In genomic region chr7:24884401-24884800, GRCh38 we compare ENCODE assay signal across 14 cellular contexts.
A peak's percentile ranks its signal among the peaks of the same experiment; 100 is the strongest.
DNase-seq lines count a peak whose midpoint lies in the region; ATAC-seq and TF ChIP-seq lines count a peak whose summit lies in the region.
"Had no signal": no experiment of that assay in that cellular context is flagged by ENCODE, and none has a peak within 500 bp of the region (broad histone marks: within the 10 kb centered on the region; RNA-seq: fewer than 3 reads in every experiment).

No MANE protein-coding gene starts in this region.

- no peak for DNase-seq in activated CD8-positive, alpha-beta T cell treated with anti-CD3 and anti-CD28 coated beads for 36 hours
- no peak for DNase-seq in activated CD8-positive, alpha-beta T cell treated with anti-CD3 and anti-CD28 coated beads, Interleukin-2, amount 10 ng/mL, durations not matched to agents 7 days and 5 days
- DNase-seq in NCI-H2029 (lab: John Stamatoyannopoulos, UW) (peak; percentile 20), thyroid gland (no peak), foreskin keratinocyte (no peak), suprapubic skin (ENCODE audit: low spot score in 2 of 2) (no peak)
- no peak for DNase-seq in activated T-helper 2 cell treated with anti-CD3 and anti-CD28 coated beads, Interferon-gamma antibody, Interleukin-2, Interleukin-4, amounts not matched to agents 10 μg/mL and 5 μg/mL and 100 μg/mL, durations not matched to agents 14 hours and 24 hours and 36 hours (ENCODE audit: low spot score)
- DNase-seq in activated CD4-positive, alpha-beta T cell treated with anti-CD3 and anti-CD28 coated beads for 36 hours: no peak
- DNase-seq: activated naive CD4-positive, alpha-beta T cell treated with Interleukin-2 at 50 U/mL for 16 hours; stimulated activated naive CD8-positive, alpha-beta T cell treated with anti-CD3 and anti-CD28 coated beads, Interleukin-15, amount 100 ng/mL, for 72 hours had no signal

- H3K27me3 ChIP-seq in thyroid gland (no peaks in the 10 kb centered on the region), foreskin keratinocyte (no peaks in the 10 kb centered on the region), suprapubic skin (no peaks in the 10 kb centered on the region)
- H3K27me3 ChIP-seq: neutrophil, SJSA1 had no signal

- H3K27me3 Mint-ChIP-seq in activated CD8-positive, alpha-beta T cell treated with anti-CD3 and anti-CD28 coated beads for 36 hours: no peaks in the 10 kb centered on the region
- H3K27me3 Mint-ChIP-seq in activated CD8-positive, alpha-beta T cell treated with anti-CD3 and anti-CD28 coated beads, Interleukin-2, amount 10 ng/mL, durations not matched to agents 7 days and 5 days (ENCODE audit: low read depth): no peaks in the 10 kb centered on the region
- H3K27me3 Mint-ChIP-seq in activated T-helper 2 cell treated with anti-CD3 and anti-CD28 coated beads, Interferon-gamma antibody, Interleukin-2, Interleukin-4, amounts not matched to agents 10 μg/mL and 5 μg/mL and 100 μg/mL, durations not matched to agents 14 hours and 24 hours and 36 hours (ENCODE audit: low read depth): no peaks in the 10 kb centered on the region
- H3K27me3 Mint-ChIP-seq in activated CD4-positive, alpha-beta T cell treated with anti-CD3 and anti-CD28 coated beads for 36 hours: no peaks in the 10 kb centered on the region
- H3K27me3 Mint-ChIP-seq: stimulated activated naive CD8-positive, alpha-beta T cell treated with anti-CD3 and anti-CD28 coated beads, Interleukin-15, amount 100 ng/mL, for 72 hours had no signal

- POLR2A ChIA-PET in activated CD8-positive, alpha-beta T cell treated with anti-CD3 and anti-CD28 coated beads for 36 hours (lab: Charles Lee): no interaction called here
- POLR2A ChIA-PET in activated CD8-positive, alpha-beta T cell treated with anti-CD3 and anti-CD28 coated beads, Interleukin-2, amount 10 ng/mL, durations not matched to agents 7 days and 5 days (lab: Charles Lee): no interaction called here
- POLR2A ChIA-PET in activated CD4-positive, alpha-beta T cell treated with anti-CD3 and anti-CD28 coated beads for 36 hours (lab: Charles Lee): no interaction called here

- TF ChIP-seq POLR2A in thyroid gland (IDR thresholded peaks at IDR 0.05): no peak
- TF ChIP-seq POLR2A in suprapubic skin (IDR thresholded peaks at IDR 0.05): no peak

- intact Hi-C loops in activated CD8-positive, alpha-beta T cell treated with anti-CD3 and anti-CD28 coated beads for 36 hours (cut with micrococcal nuclease): no loop called here
- intact Hi-C loops in activated T-helper 2 cell treated with anti-CD3 and anti-CD28 coated beads, Interferon-gamma antibody, Interleukin-2, Interleukin-4, amounts not matched to agents 10 μg/mL and 5 μg/mL and 100 μg/mL, durations not matched to agents 14 hours and 24 hours and 36 hours (cut with micrococcal nuclease): no loop called here
- intact Hi-C loops in thyroid gland (cut with DNase I): loop anchor here (10.0 kb wide), 1 partner anchor 90 kb away; no protein-coding TSS in a partner anchor
- intact Hi-C loops in activated CD4-positive, alpha-beta T cell treated with anti-CD3 and anti-CD28 coated beads for 36 hours (cut with DNase I, micrococcal nuclease): no loop called here

- H3K4me1 ChIP-seq in thyroid gland: peaks cover 28 to 52% of the 10 kb centered on the region in 2 donors
- peaks cover 15% of the 10 kb centered on the region for H3K4me1 ChIP-seq in foreskin keratinocyte
- peaks cover 23% of the 10 kb centered on the region for H3K4me1 ChIP-seq in suprapubic skin

- H3K36me3 ChIP-seq in thyroid gland (no peaks in the 10 kb centered on the region), suprapubic skin (no peaks in the 10 kb centered on the region)
- H3K36me3 ChIP-seq: neutrophil, SJSA1 had no signal

- ATAC-seq in activated CD8-positive, alpha-beta T cell treated with anti-CD3 and anti-CD28 coated beads for 36 hours: no peak
- ATAC-seq in activated CD8-positive, alpha-beta T cell treated with anti-CD3 and anti-CD28 coated beads, Interleukin-2, amount 10 ng/mL, durations not matched to agents 7 days and 5 days: no peak
- ATAC-seq in foreskin keratinocyte: no peak
- ATAC-seq in activated CD4-positive, alpha-beta T cell treated with anti-CD3 and anti-CD28 coated beads for 36 hours: no peak
- ATAC-seq: stimulated activated naive CD8-positive, alpha-beta T cell treated with anti-CD3 and anti-CD28 coated beads, Interleukin-15, amount 100 ng/mL, for 72 hours had no signal

- H3K27ac ChIP-seq in thyroid gland: peak overlapping the region; percentile 63 to 85 (median 78)
- H3K27ac ChIP-seq in foreskin keratinocyte: no peak overlapping the region
- H3K27ac ChIP-seq in suprapubic skin: no peak overlapping the region
- H3K27ac ChIP-seq: neutrophil, SJSA1 had no signal

- H3K9me3 ChIP-seq in thyroid gland: no peaks in the 10 kb centered on the region
- H3K9me3 ChIP-seq in suprapubic skin: no peaks in the 10 kb centered on the region
- H3K9me3 ChIP-seq: neutrophil, SJSA1 had no signal

- peaks cover 31% of the 10 kb centered on the region for H3K36me3 Mint-ChIP-seq in activated CD8-positive, alpha-beta T cell treated with anti-CD3 and anti-CD28 coated beads for 36 hours (ENCODE audit: low read depth)
- H3K36me3 Mint-ChIP-seq in activated CD8-positive, alpha-beta T cell treated with anti-CD3 and anti-CD28 coated beads, Interleukin-2, amount 10 ng/mL, durations not matched to agents 7 days and 5 days (ENCODE audit: low read depth): peaks cover 45% of the 10 kb centered on the region
- peaks cover 68% of the 10 kb centered on the region for H3K36me3 Mint-ChIP-seq in activated T-helper 2 cell treated with anti-CD3 and anti-CD28 coated beads, Interferon-gamma antibody, Interleukin-2, Interleukin-4, amounts not matched to agents 10 μg/mL and 5 μg/mL and 100 μg/mL, durations not matched to agents 14 hours and 24 hours and 36 hours (ENCODE audit: low read depth)
- H3K36me3 Mint-ChIP-seq in activated CD4-positive, alpha-beta T cell treated with anti-CD3 and anti-CD28 coated beads for 36 hours (ENCODE audit: low read depth): peaks cover 31% of the 10 kb centered on the region

- WGBS in thyroid gland, 2 donors: 62 to 66% methylated on average over 6 of the region's 6 CpGs
- WGBS in suprapubic skin: 92% methylated on average over 6 of the region's 6 CpGs

- CTCF ChIA-PET in activated CD8-positive, alpha-beta T cell treated with anti-CD3 and anti-CD28 coated beads for 36 hours (lab: Charles Lee): interaction anchor here (1.7 to 1.9 kb wide), 2 partner anchors 10 to 72 kb away, joined by 6 to 8 read pairs; no protein-coding TSS in a partner anchor
- CTCF ChIA-PET in activated CD8-positive, alpha-beta T cell treated with anti-CD3 and anti-CD28 coated beads, Interleukin-2, amount 10 ng/mL, durations not matched to agents 7 days and 5 days (lab: Charles Lee): interaction anchor here (1.3 to 2.3 kb wide), 3 partner anchors 8 to 214 kb away, joined by 4 to 12 read pairs (median 8); no protein-coding TSS in a partner anchor
- CTCF ChIA-PET in activated CD4-positive, alpha-beta T cell treated with anti-CD3 and anti-CD28 coated beads for 36 hours (lab: Charles Lee): interaction anchor here (1.0 to 2.0 kb wide), 2 partner anchors 8 to 26 kb away, joined by 3 to 7 read pairs; no protein-coding TSS in a partner anchor

- H3K9me3 Mint-ChIP-seq in activated CD8-positive, alpha-beta T cell treated with anti-CD3 and anti-CD28 coated beads for 36 hours: no peaks in the 10 kb centered on the region
- no peaks in the 10 kb centered on the region for H3K9me3 Mint-ChIP-seq in activated CD8-positive, alpha-beta T cell treated with anti-CD3 and anti-CD28 coated beads, Interleukin-2, amount 10 ng/mL, durations not matched to agents 7 days and 5 days (ENCODE audit: insufficient read depth)
- no peaks in the 10 kb centered on the region for H3K9me3 Mint-ChIP-seq in activated T-helper 2 cell treated with anti-CD3 and anti-CD28 coated beads, Interferon-gamma antibody, Interleukin-2, Interleukin-4, amounts not matched to agents 10 μg/mL and 5 μg/mL and 100 μg/mL, durations not matched to agents 14 hours and 24 hours and 36 hours
- no peaks in the 10 kb centered on the region for H3K9me3 Mint-ChIP-seq in activated CD4-positive, alpha-beta T cell treated with anti-CD3 and anti-CD28 coated beads for 36 hours (ENCODE audit: low read depth)
- H3K9me3 Mint-ChIP-seq: stimulated activated naive CD8-positive, alpha-beta T cell treated with anti-CD3 and anti-CD28 coated beads, Interleukin-15, amount 100 ng/mL, for 72 hours had no signal

- peak overlapping the region; percentile 7 for H3K27ac Mint-ChIP-seq in activated CD8-positive, alpha-beta T cell treated with anti-CD3 and anti-CD28 coated beads for 36 hours
- H3K27ac Mint-ChIP-seq in activated CD8-positive, alpha-beta T cell treated with anti-CD3 and anti-CD28 coated beads, Interleukin-2, amount 10 ng/mL, durations not matched to agents 7 days and 5 days: no peak overlapping the region
- peak overlapping the region; percentile 5 for H3K27ac Mint-ChIP-seq in activated T-helper 2 cell treated with anti-CD3 and anti-CD28 coated beads, Interferon-gamma antibody, Interleukin-2, Interleukin-4, amounts not matched to agents 10 μg/mL and 5 μg/mL and 100 μg/mL, durations not matched to agents 14 hours and 24 hours and 36 hours
- no peak overlapping the region for H3K27ac Mint-ChIP-seq in activated CD4-positive, alpha-beta T cell treated with anti-CD3 and anti-CD28 coated beads for 36 hours
- H3K27ac Mint-ChIP-seq: stimulated activated naive CD8-positive, alpha-beta T cell treated with anti-CD3 and anti-CD28 coated beads, Interleukin-15, amount 100 ng/mL, for 72 hours had no signal

- TF ChIP-seq EP300 in suprapubic skin (IDR thresholded peaks at IDR 0.05): no peak

- H3K4me3 Mint-ChIP-seq in activated CD8-positive, alpha-beta T cell treated with anti-CD3 and anti-CD28 coated beads for 36 hours: no peak overlapping the region
- H3K4me3 Mint-ChIP-seq in activated CD8-positive, alpha-beta T cell treated with anti-CD3 and anti-CD28 coated beads, Interleukin-2, amount 10 ng/mL, durations not matched to agents 7 days and 5 days: no peak overlapping the region
- no peak overlapping the region for H3K4me3 Mint-ChIP-seq in activated T-helper 2 cell treated with anti-CD3 and anti-CD28 coated beads, Interferon-gamma antibody, Interleukin-2, Interleukin-4, amounts not matched to agents 10 μg/mL and 5 μg/mL and 100 μg/mL, durations not matched to agents 14 hours and 24 hours and 36 hours (ENCODE audit: low read depth)
- no peak overlapping the region for H3K4me3 Mint-ChIP-seq in activated CD4-positive, alpha-beta T cell treated with anti-CD3 and anti-CD28 coated beads for 36 hours
- H3K4me3 Mint-ChIP-seq: stimulated activated naive CD8-positive, alpha-beta T cell treated with anti-CD3 and anti-CD28 coated beads, Interleukin-15, amount 100 ng/mL, for 72 hours had no signal

- H3K4me3 ChIP-seq in thyroid gland (replicated peaks in 1 of 3) (no peak overlapping the region), suprapubic skin (no peak overlapping the region)
- H3K4me3 ChIP-seq: lung, SJSA1, skin epidermis had no signal

- H3K4me1 Mint-ChIP-seq in activated CD8-positive, alpha-beta T cell treated with anti-CD3 and anti-CD28 coated beads for 36 hours (ENCODE audit: low read depth): peaks cover 53% of the 10 kb centered on the region
- H3K4me1 Mint-ChIP-seq in activated CD8-positive, alpha-beta T cell treated with anti-CD3 and anti-CD28 coated beads, Interleukin-2, amount 10 ng/mL, durations not matched to agents 7 days and 5 days (ENCODE audit: low read depth): peaks cover 17% of the 10 kb centered on the region
- H3K4me1 Mint-ChIP-seq in activated T-helper 2 cell treated with anti-CD3 and anti-CD28 coated beads, Interferon-gamma antibody, Interleukin-2, Interleukin-4, amounts not matched to agents 10 μg/mL and 5 μg/mL and 100 μg/mL, durations not matched to agents 14 hours and 24 hours and 36 hours (ENCODE audit: low read depth): peaks cover 74% of the 10 kb centered on the region
- H3K4me1 Mint-ChIP-seq in activated CD4-positive, alpha-beta T cell treated with anti-CD3 and anti-CD28 coated beads for 36 hours: peaks cover 65% of the 10 kb centered on the region

- TF ChIP-seq CTCF in activated CD8-positive, alpha-beta T cell treated with anti-CD3 and anti-CD28 coated beads for 36 hours (IDR thresholded peaks at IDR 0.05): no peak
- TF ChIP-seq CTCF in thyroid gland (IDR thresholded peaks at IDR 0.05): no peak
- TF ChIP-seq CTCF in foreskin keratinocyte (conservative IDR thresholded peaks at IDR 0.05): no peak
- TF ChIP-seq CTCF in suprapubic skin (IDR thresholded peaks at IDR 0.05): no peak

Comparison
In these comparisons a context has a peak if more than half of its experiments do, and no peak if none do; other contexts are left out.
1. H3K27ac Mint-ChIP-seq: peak in activated CD8-positive, alpha-beta T cell treated with anti-CD3 and anti-CD28 coated beads for 36 hours (single experiment) and activated T-helper 2 cell treated with anti-CD3 and anti-CD28 coated beads, Interferon-gamma antibody, Interleukin-2, Interleukin-4, amounts not matched to agents 10 μg/mL and 5 μg/mL and 100 μg/mL, durations not matched to agents 14 hours and 24 hours and 36 hours (single experiment); none in activated CD8-positive, alpha-beta T cell treated with anti-CD3 and anti-CD28 coated beads, Interleukin-2, amount 10 ng/mL, durations not matched to agents 7 days and 5 days (single experiment) and activated CD4-positive, alpha-beta T cell treated with anti-CD3 and anti-CD28 coated beads for 36 hours (single experiment).
2. H3K27ac ChIP-seq: peak in thyroid gland (3 of 3); none in foreskin keratinocyte (single experiment) and suprapubic skin (single experiment).